Comparison of ENCODE assay signal across 1 cellular context in the genomic region with DNA sequence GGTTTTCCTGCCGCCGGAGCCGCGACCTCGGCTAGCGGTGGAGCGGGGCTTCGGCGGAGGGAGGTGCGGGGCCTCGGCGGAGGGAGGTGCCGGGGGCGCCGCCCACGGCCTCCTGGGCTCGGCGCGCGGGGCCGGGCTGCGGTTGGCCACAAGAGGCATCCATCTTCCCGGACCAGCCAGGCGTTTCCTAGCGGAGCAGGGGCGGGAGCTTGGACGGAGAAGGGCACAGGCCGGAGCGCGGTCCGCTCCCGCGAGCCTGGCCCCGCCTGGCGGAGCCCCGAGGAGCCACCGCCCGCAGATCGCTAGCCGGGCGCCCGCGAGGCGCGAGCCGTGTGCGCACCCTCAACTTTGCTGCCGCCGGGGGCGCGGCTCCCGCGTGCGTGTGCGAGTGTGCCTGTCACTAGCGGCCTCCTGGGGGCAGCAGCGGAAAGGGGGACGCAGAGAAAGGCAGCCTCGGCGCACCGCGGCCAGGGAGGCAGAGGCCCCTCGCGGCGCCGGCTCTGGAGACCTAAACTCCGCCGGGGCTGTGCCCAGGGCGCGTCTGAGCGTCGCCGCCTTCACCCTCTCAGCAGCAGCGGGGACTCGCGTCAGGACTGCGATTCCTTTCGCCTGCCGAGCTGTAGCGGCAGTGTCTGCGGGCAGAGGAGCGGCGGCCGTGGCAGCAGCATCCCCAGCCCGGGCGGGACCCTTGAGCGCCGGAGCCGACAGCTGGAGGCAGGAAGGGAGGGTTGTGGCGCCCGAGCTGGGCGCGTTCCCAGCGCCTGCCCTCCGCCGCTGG.
TF ChIP-seq lines count a peak whose summit lies in the region.

No MANE protein-coding gene starts in this region.

TF ChIP-seq in IMR-90, 13 proteins besides CTCF, POLR2A, EP300 and RAD21:
- TF ChIP-seq RFX5 (IDR thresholded peaks at IDR 0.05; ENCODE audit: low read depth, low read length) (no peak; the same call in 1 of the 2 replicates), SMC3 (IDR thresholded peaks at IDR 0.05; ENCODE audit: low read depth, low read length) (peak; percentile 86), NFE2L2 (IDR thresholded peaks at IDR 0.05; ENCODE audit: low read depth, low read length) (no peak), BHLHE40 (IDR thresholded peaks at IDR 0.05; ENCODE audit: low read depth, low read length) (peak; percentile 80), CEBPB (IDR thresholded peaks at IDR 0.05; ENCODE audit: low read depth, low read length) (no peak), MAZ (IDR thresholded peaks at IDR 0.05; ENCODE audit: borderline replicate concordance, low read depth, low read length) (peak; percentile 87; the same call in 1 of the 2 replicates), MAFK (IDR thresholded peaks at IDR 0.05; ENCODE audit: low read depth, low read length) (no peak), FOS (IDR thresholded peaks at IDR 0.05; ENCODE audit: low read depth, low read length) (0 out of 2 replicates have a peak, but pooled peaks have one; percentile 2), MXI1 (IDR thresholded peaks at IDR 0.05; ENCODE audit: borderline replicate concordance, low read depth, low read length) (peak; percentile 98)
- TF ChIP-seq, protein P1, sequence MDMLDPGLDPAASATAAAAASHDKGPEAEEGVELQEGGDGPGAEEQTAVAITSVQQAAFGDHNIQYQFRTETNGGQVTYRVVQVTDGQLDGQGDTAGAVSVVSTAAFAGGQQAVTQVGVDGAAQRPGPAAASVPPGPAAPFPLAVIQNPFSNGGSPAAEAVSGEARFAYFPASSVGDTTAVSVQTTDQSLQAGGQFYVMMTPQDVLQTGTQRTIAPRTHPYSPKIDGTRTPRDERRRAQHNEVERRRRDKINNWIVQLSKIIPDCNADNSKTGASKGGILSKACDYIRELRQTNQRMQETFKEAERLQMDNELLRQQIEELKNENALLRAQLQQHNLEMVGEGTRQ (IDR thresholded peaks at IDR 0.05; ENCODE audit: low read depth, low read length) = no peak
TF ChIP-seq in IMR-90: peak in this region for 5.
